1 cellular context compared by ENCODE assay signal in the genomic region with DNA sequence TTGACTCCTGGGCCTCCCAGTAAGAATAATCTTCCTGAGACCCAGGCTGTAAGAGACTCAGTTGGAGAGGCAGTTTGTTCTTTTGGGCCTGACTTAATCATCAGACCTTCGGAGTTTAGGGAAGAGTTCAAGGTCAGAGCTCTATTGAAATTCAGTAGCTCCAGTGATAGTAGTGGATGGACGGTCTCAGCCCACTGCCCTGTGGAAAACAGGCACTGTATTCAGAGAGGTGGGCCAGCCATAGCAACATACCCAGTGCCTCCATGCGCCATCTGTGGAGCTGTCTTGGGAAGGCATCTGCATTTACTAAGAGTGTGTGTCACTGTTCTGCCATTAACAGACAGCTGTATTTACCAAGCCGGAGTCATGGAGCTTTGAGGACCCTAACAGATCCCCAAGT.
TF ChIP-seq lines count a peak whose summit lies in the region.

No MANE protein-coding gene starts in this region.

TF ChIP-seq in GM23338, 12 proteins besides CTCF, POLR2A, EP300 and RAD21:
- TF ChIP-seq EZH2 (IDR thresholded peaks at IDR 0.05; ENCODE audit: low read depth, unreplicated experiment) (no peak), JUNB (IDR thresholded peaks at IDR 0.05; ENCODE audit: unreplicated experiment) (no peak), ZNF114 (CRISPR knock-in tag; IDR thresholded peaks at IDR 0.05) (no peak), POLR2AphosphoS5 (IDR thresholded peaks at IDR 0.05; ENCODE audit: low read depth) (no peak), EZH2phosphoT487 (IDR thresholded peaks at IDR 0.05; ENCODE audit: unreplicated experiment) (no peak), ZNF331 (CRISPR knock-in tag; IDR thresholded peaks at IDR 0.05; ENCODE audit: low read depth) (no peak)
- TF ChIP-seq, protein P1, sequence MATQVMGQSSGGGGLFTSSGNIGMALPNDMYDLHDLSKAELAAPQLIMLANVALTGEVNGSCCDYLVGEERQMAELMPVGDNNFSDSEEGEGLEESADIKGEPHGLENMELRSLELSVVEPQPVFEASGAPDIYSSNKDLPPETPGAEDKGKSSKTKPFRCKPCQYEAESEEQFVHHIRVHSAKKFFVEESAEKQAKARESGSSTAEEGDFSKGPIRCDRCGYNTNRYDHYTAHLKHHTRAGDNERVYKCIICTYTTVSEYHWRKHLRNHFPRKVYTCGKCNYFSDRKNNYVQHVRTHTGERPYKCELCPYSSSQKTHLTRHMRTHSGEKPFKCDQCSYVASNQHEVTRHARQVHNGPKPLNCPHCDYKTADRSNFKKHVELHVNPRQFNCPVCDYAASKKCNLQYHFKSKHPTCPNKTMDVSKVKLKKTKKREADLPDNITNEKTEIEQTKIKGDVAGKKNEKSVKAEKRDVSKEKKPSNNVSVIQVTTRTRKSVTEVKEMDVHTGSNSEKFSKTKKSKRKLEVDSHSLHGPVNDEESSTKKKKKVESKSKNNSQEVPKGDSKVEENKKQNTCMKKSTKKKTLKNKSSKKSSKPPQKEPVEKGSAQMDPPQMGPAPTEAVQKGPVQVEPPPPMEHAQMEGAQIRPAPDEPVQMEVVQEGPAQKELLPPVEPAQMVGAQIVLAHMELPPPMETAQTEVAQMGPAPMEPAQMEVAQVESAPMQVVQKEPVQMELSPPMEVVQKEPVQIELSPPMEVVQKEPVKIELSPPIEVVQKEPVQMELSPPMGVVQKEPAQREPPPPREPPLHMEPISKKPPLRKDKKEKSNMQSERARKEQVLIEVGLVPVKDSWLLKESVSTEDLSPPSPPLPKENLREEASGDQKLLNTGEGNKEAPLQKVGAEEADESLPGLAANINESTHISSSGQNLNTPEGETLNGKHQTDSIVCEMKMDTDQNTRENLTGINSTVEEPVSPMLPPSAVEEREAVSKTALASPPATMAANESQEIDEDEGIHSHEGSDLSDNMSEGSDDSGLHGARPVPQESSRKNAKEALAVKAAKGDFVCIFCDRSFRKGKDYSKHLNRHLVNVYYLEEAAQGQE (IDR thresholded peaks at IDR 0.05; ENCODE audit: unreplicated experiment), result no peak
- TF ChIP-seq, protein P2, sequence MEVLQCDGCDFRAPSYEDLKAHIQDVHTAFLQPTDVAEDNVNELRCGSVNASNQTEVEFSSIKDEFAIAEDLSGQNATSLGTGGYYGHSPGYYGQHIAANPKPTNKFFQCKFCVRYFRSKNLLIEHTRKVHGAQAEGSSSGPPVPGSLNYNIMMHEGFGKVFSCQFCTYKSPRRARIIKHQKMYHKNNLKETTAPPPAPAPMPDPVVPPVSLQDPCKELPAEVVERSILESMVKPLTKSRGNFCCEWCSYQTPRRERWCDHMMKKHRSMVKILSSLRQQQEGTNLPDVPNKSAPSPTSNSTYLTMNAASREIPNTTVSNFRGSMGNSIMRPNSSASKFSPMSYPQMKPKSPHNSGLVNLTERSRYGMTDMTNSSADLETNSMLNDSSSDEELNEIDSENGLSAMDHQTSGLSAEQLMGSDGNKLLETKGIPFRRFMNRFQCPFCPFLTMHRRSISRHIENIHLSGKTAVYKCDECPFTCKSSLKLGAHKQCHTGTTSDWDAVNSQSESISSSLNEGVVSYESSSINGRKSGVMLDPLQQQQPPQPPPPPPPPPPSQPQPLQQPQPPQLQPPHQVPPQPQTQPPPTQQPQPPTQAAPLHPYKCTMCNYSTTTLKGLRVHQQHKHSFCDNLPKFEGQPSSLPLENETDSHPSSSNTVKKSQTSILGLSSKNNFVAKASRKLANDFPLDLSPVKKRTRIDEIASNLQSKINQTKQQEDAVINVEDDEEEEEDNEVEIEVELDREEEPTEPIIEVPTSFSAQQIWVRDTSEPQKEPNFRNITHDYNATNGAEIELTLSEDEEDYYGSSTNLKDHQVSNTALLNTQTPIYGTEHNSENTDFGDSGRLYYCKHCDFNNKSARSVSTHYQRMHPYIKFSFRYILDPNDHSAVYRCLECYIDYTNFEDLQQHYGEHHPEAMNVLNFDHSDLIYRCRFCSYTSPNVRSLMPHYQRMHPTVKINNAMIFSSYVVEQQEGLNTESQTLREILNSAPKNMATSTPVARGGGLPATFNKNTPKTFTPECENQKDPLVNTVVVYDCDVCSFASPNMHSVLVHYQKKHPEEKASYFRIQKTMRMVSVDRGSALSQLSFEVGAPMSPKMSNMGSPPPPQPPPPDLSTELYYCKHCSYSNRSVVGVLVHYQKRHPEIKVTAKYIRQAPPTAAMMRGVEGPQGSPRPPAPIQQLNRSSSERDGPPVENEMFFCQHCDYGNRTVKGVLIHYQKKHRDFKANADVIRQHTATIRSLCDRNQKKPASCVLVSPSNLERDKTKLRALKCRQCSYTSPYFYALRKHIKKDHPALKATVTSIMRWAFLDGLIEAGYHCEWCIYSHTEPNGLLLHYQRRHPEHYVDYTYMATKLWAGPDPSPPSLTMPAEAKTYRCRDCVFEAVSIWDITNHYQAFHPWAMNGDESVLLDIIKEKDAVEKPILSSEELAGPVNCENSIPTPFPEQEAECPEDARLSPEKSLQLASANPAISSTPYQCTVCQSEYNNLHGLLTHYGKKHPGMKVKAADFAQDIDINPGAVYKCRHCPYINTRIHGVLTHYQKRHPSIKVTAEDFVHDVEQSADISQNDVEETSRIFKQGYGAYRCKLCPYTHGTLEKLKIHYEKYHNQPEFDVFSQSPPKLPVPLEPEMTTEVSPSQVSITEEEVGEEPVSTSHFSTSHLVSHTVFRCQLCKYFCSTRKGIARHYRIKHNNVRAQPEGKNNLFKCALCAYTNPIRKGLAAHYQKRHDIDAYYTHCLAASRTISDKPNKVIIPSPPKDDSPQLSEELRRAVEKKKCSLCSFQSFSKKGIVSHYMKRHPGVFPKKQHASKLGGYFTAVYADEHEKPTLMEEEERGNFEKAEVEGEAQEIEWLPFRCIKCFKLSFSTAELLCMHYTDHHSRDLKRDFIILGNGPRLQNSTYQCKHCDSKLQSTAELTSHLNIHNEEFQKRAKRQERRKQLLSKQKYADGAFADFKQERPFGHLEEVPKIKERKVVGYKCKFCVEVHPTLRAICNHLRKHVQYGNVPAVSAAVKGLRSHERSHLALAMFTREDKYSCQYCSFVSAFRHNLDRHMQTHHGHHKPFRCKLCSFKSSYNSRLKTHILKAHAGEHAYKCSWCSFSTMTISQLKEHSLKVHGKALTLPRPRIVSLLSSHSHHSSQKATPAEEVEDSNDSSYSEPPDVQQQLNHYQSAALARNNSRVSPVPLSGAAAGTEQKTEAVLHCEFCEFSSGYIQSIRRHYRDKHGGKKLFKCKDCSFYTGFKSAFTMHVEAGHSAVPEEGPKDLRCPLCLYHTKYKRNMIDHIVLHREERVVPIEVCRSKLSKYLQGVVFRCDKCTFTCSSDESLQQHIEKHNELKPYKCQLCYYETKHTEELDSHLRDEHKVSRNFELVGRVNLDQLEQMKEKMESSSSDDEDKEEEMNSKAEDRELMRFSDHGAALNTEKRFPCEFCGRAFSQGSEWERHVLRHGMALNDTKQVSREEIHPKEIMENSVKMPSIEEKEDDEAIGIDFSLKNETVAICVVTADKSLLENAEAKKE (CRISPR knock-in tag; IDR thresholded peaks at IDR 0.05), result no peak
- TF ChIP-seq, protein P3, sequence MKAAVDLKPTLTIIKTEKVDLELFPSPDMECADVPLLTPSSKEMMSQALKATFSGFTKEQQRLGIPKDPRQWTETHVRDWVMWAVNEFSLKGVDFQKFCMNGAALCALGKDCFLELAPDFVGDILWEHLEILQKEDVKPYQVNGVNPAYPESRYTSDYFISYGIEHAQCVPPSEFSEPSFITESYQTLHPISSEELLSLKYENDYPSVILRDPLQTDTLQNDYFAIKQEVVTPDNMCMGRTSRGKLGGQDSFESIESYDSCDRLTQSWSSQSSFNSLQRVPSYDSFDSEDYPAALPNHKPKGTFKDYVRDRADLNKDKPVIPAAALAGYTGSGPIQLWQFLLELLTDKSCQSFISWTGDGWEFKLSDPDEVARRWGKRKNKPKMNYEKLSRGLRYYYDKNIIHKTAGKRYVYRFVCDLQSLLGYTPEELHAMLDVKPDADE (IDR thresholded peaks at IDR 0.05), result no peak
